ENCODE assay signal across 26 cellular contexts in genomic region chrY:19051021-19051420, GRCh38.
"Had no signal": no experiment of that assay in that cellular context is flagged by ENCODE, and none has a peak within 500 bp of the region (broad histone marks: within the 10 kb centered on the region; RNA-seq: fewer than 3 reads in every experiment).

No MANE protein-coding gene starts in this region.

- DNase-seq: activated CD4-positive, alpha-beta memory T cell treated with anti-CD3 and anti-CD28 coated beads, Interleukin-2, amount 10 ng/mL, durations not matched to agents 7 days and 5 days; activated CD4-positive, alpha-beta T cell treated with anti-CD3 and anti-CD28 coated beads, Interleukin-2, amount 10 ng/mL, durations not matched to agents 24 days and 14 days; activated effector memory CD4-positive, alpha-beta T cell treated with Interleukin-2 at 50 U/mL for 16 hours; activated naive CD4-positive, alpha-beta T cell treated with anti-CD3 and anti-CD28 coated beads for 36 hours; activated T-cell treated with anti-CD3 and anti-CD28 coated beads, Interleukin-2, amount 50 U/mL, for 72 hours; body of pancreas; central memory CD4-positive, alpha-beta T cell; effector memory CD4-positive, alpha-beta T cell; esophagus squamous epithelium; foreskin melanocyte; immature natural killer cell; lower lobe of right lung; mesendoderm; mucosa of descending colon; naive B cell; occipital lobe; stimulated activated CD4-positive, alpha-beta T cell treated with anti-CD3 and anti-CD28 coated beads, Interleukin-4, amount 100 ng/mL, for 1 hour; stimulated activated naive CD4-positive, alpha-beta T cell; testis; trophoblast cell; uterus had no signal

- H3K4me3 ChIP-seq: body of pancreas, esophagus squamous epithelium, hepatocyte, lower lobe of right lung, mucosa of descending colon, testis, uterus had no signal

- ATAC-seq: activated CD4-positive, CD25-positive, alpha-beta regulatory T cell treated with anti-CD3 and anti-CD28 coated beads, Interleukin-2, amount 50 U/mL, for 24 hours; activated T-cell treated with anti-CD3 and anti-CD28 coated beads, Interleukin-2, amount 50 U/mL, for 72 hours; body of pancreas; left lobe of liver; lower lobe of right lung; mucosa of descending colon; sciatic nerve had no signal

- H3K27me3 ChIP-seq: body of pancreas, esophagus squamous epithelium, hepatocyte, testis, uterus had no signal

- H3K9me3 ChIP-seq: body of pancreas, esophagus squamous epithelium, lower lobe of right lung, mucosa of descending colon, testis, uterus had no signal

- H3K27ac ChIP-seq: body of pancreas, esophagus squamous epithelium, hepatocyte, lower lobe of right lung, testis, uterus, VCaP had no signal
